In genomic region chr6:129696843-129697242, GRCh38 we compare ENCODE assay signal across 1 cellular context.
TF ChIP-seq lines count a peak whose summit lies in the region.

No MANE protein-coding gene starts in this region.

TF ChIP-seq in GM12878, 131 proteins besides CTCF, POLR2A, EP300 and RAD21:
- TF ChIP-seq RAD51 (IDR thresholded peaks at IDR 0.05), result no peak
- 0 out of 2 replicates have a peak, but pooled peaks have one; percentile 6 for TF ChIP-seq RUNX3 (IDR thresholded peaks at IDR 0.05; ENCODE audit: low read length)
